Comparison of ENCODE assay signal across 26 cellular contexts in genomic region chr2:29056452-29056851, GRCh38. TPM values are rescaled to one million over a fixed set of nuclear protein-coding genes. Genes with fewer than 3 reads are reported as not detected.
"Had no signal": no experiment of that assay in that cellular context is flagged by ENCODE, and none has a peak within 500 bp of the region (broad histone marks: within the 10 kb centered on the region; RNA-seq: fewer than 3 reads in every experiment).

No MANE protein-coding gene starts in this region.

- H3K27ac Mint-ChIP-seq: activated CD4-positive, alpha-beta T cell treated with anti-CD3 and anti-CD28 coated beads, Interleukin-2, amount 10 ng/mL, durations not matched to agents 7 days and 5 days; stimulated activated naive B cell treated with anti-CD40 and anti-IgM and Interleukin-4, amounts not matched to agents 10 μg/mL and 1 μg/mL and 100 μg/mL, for 72 hours had no signal

- DNase-seq: activated CD4-positive, alpha-beta T cell treated with anti-CD3 and anti-CD28 coated beads, Interleukin-2, amount 10 ng/mL, durations not matched to agents 7 days and 5 days; activated gamma-delta T cell treated with Interleukin-2 at 50 U/mL for 16 hours; adrenal gland; brain microvascular endothelial cell; central memory CD4-positive, alpha-beta T cell; dermis blood vessel endothelial cell; effector CD8-positive, alpha-beta T cell; glutamatergic neuron; kidney glomerular epithelial cell; left lung; right cardiac atrium; stimulated activated CD4-positive, alpha-beta T cell treated with anti-CD3 and anti-CD28 coated beads, Interleukin-2, amount 100 ng/mL, for 24 hours; stimulated activated naive B cell treated with anti-CD40 and anti-IgM and Interleukin-4, amounts not matched to agents 10 μg/mL and 1 μg/mL and 100 μg/mL, for 72 hours; thyroid gland had no signal

- ATAC-seq: left lung; natural killer cell treated with Interleukin-12 subunit alpha and Interleukin-12 subunit beta and Interleukin-15 and Interleukin-18, amount 100 ng/mL, for 72 hours; right cardiac atrium; SK-N-SH treated with all-trans-retinoic acid at 6 μM for 48 hours; stimulated activated naive B cell treated with anti-CD40 and anti-IgM and Interleukin-4, amounts not matched to agents 10 μg/mL and 1 μg/mL and 100 μg/mL, for 72 hours had no signal

- H3K4me3 ChIP-seq: adrenal gland, ascending aorta, hepatocyte, left lung, lung, thyroid gland had no signal

- H3K9me3 Mint-ChIP-seq: activated CD4-positive, alpha-beta T cell treated with anti-CD3 and anti-CD28 coated beads, Interleukin-2, amount 10 ng/mL, durations not matched to agents 7 days and 5 days; activated naive CD4-positive, alpha-beta T cell treated with anti-CD3 and anti-CD28 coated beads, Interleukin-2, amount 50 U/mL, for 24 hours; natural killer cell treated with Interleukin-12 subunit alpha and Interleukin-12 subunit beta and Interleukin-15 and Interleukin-18, amount 100 ng/mL, for 72 hours had no signal

- H3K4me1 Mint-ChIP-seq: stimulated activated naive B cell treated with anti-CD40 and anti-IgM and Interleukin-4, amounts not matched to agents 10 μg/mL and 1 μg/mL and 100 μg/mL, for 72 hours had no signal

- H3K27me3 Mint-ChIP-seq: activated CD4-positive, alpha-beta T cell treated with anti-CD3 and anti-CD28 coated beads, Interleukin-2, amount 10 ng/mL, durations not matched to agents 7 days and 5 days; activated naive CD4-positive, alpha-beta T cell treated with anti-CD3 and anti-CD28 coated beads, Interleukin-2, amount 50 U/mL, for 24 hours; natural killer cell treated with Interleukin-12 subunit alpha and Interleukin-12 subunit beta and Interleukin-15 and Interleukin-18, amount 100 ng/mL, for 72 hours; stimulated activated naive B cell treated with anti-CD40 and anti-IgM and Interleukin-4, amounts not matched to agents 10 μg/mL and 1 μg/mL and 100 μg/mL, for 72 hours had no signal

- H2AFZ ChIP-seq: hepatocyte, parathyroid adenoma had no signal

- H3K9me3 ChIP-seq: adrenal gland, ascending aorta, left lung, thyroid gland had no signal

- H3K4me3 Mint-ChIP-seq: activated CD4-positive, alpha-beta T cell treated with anti-CD3 and anti-CD28 coated beads, Interleukin-2, amount 10 ng/mL, durations not matched to agents 7 days and 5 days; activated naive CD4-positive, alpha-beta T cell treated with anti-CD3 and anti-CD28 coated beads, Interleukin-2, amount 50 U/mL, for 24 hours; natural killer cell treated with Interleukin-12 subunit alpha and Interleukin-12 subunit beta and Interleukin-15 and Interleukin-18, amount 100 ng/mL, for 72 hours; stimulated activated naive B cell treated with anti-CD40 and anti-IgM and Interleukin-4, amounts not matched to agents 10 μg/mL and 1 μg/mL and 100 μg/mL, for 72 hours had no signal

- H3K4me1 ChIP-seq: adrenal gland, ascending aorta, left lung, parathyroid adenoma, thyroid gland had no signal

- H3K79me2 ChIP-seq: hepatocyte, parathyroid adenoma had no signal

- H3K27ac ChIP-seq: adrenal gland, ascending aorta, brain microvascular endothelial cell, hepatocyte, left lung, parathyroid adenoma, thyroid gland had no signal

- H3K27me3 ChIP-seq: adrenal gland, ascending aorta, brain microvascular endothelial cell, hepatocyte, left lung, thyroid gland had no signal

- H3K36me3 Mint-ChIP-seq: activated naive CD4-positive, alpha-beta T cell treated with anti-CD3 and anti-CD28 coated beads, Interleukin-2, amount 50 U/mL, for 24 hours; natural killer cell treated with Interleukin-12 subunit alpha and Interleukin-12 subunit beta and Interleukin-15 and Interleukin-18, amount 100 ng/mL, for 72 hours; stimulated activated naive B cell treated with anti-CD40 and anti-IgM and Interleukin-4, amounts not matched to agents 10 μg/mL and 1 μg/mL and 100 μg/mL, for 72 hours had no signal

- H3K4me2 ChIP-seq: hepatocyte had no signal

- H3K36me3 ChIP-seq: adrenal gland, ascending aorta, brain microvascular endothelial cell, left lung, thyroid gland had no signal

RNA-seq across cellular contexts. Expression of gene PCARE, which starts 17.9 kb away (rescaled TPM):
- total RNA-seq: activated CD4-positive, alpha-beta T cell treated with anti-CD3 and anti-CD28 coated beads, Interleukin-2, amount 10 ng/mL, durations not matched to agents 7 days and 5 days; ascending aorta; dermis blood vessel endothelial cell; endothelial cell of umbilical vein; frontal cortex; natural killer cell treated with Interleukin-12 subunit alpha and Interleukin-12 subunit beta and Interleukin-15 and Interleukin-18, amount 100 ng/mL, for 72 hours; pulmonary artery endothelial cell; T-helper 2 cell treated with Interferon-gamma antibody and Interleukin-4, amounts not matched to agents 100 ng/mL and 5 ng/mL, for 36 hours; ureter had no signal
